ENCODE assay signal across 14 cellular contexts in genomic region chr6:113662688-113663333, GRCh38.
DNase-seq lines count a peak whose midpoint lies in the region; ATAC-seq and TF ChIP-seq lines count a peak whose summit lies in the region.
"Had no signal": no experiment of that assay in that cellular context is flagged by ENCODE, and none has a peak within 500 bp of the region (broad histone marks: within the 10 kb centered on the region; RNA-seq: fewer than 3 reads in every experiment).

No MANE protein-coding gene starts in this region.

- intact Hi-C loops in MCF 10A (cut with micrococcal nuclease): no loop called here

- H3K4me1 Mint-ChIP-seq in memory B cell (peaks cover 11% of the 10 kb centered on the region), MCF 10A (ENCODE audit: insufficient read depth, unreplicated experiment) (no peaks in the 10 kb centered on the region)

- H2AFZ ChIP-seq in smooth muscle cell (ENCODE audit: low read depth): no peak overlapping the region

- no peaks in the 10 kb centered on the region for H3F3A ChIP-seq in smooth muscle cell (ENCODE audit: low read depth)

- H3K36me3 ChIP-seq in smooth muscle cell (ENCODE audit: low read depth): no peaks in the 10 kb centered on the region
- H3K36me3 ChIP-seq: lower lobe of right lung had no signal

- POLR2A ChIA-PET in MCF 10A (lab: Yijun Ruan, JAX): interaction anchor here (1.0 kb wide), 1 partner anchor 27 kb away, joined by 3 read pairs; no protein-coding TSS in a partner anchor

- H3K9me3 Mint-ChIP-seq in memory B cell (no peaks in the 10 kb centered on the region), MCF 10A (ENCODE audit: unreplicated experiment) (no peaks in the 10 kb centered on the region)

- CTCF ChIA-PET in MCF 10A (lab: Yijun Ruan, JAX): no interaction called here

- H3K79me2 ChIP-seq in smooth muscle cell (ENCODE audit: low read depth): no peaks in the 10 kb centered on the region

- H3K4me3 Mint-ChIP-seq in memory B cell (peak overlapping the region; percentile 59), MCF 10A (ENCODE audit: unreplicated experiment) (no peak overlapping the region)

- no peaks in the 10 kb centered on the region for H3K27me3 ChIP-seq in smooth muscle cell (ENCODE audit: low read depth)

- no peaks in the 10 kb centered on the region for H3K4me1 ChIP-seq in smooth muscle cell (ENCODE audit: low read depth)
- H3K4me1 ChIP-seq: lower lobe of right lung had no signal

- H3K9ac ChIP-seq in smooth muscle cell (ENCODE audit: low read depth): no peak overlapping the region

- no peaks in the 10 kb centered on the region for H3K36me3 Mint-ChIP-seq in memory B cell
- H3K36me3 Mint-ChIP-seq in MCF 10A (ENCODE audit: insufficient read depth, unreplicated experiment): no peaks in the 10 kb centered on the region

- ATAC-seq in GM18907 (IDR thresholded peaks at IDR 0.05; ENCODE audit: unreplicated experiment): peak; percentile 65
- peak; percentile 79 for ATAC-seq in GM21619 (IDR thresholded peaks at IDR 0.05; ENCODE audit: unreplicated experiment)
- peak; percentile 66 for ATAC-seq in HG03196 (IDR thresholded peaks at IDR 0.05; ENCODE audit: unreplicated experiment)
- peak; percentile 93 for ATAC-seq in memory B cell (ENCODE audit: low read depth)
- ATAC-seq: HepG2, lower lobe of right lung had no signal

- no peak overlapping the region for H3K27ac ChIP-seq in smooth muscle cell (ENCODE audit: low read depth)
- H3K27ac ChIP-seq: lower lobe of right lung had no signal

- no peaks in the 10 kb centered on the region for H3K27me3 Mint-ChIP-seq in memory B cell
- H3K27me3 Mint-ChIP-seq in MCF 10A (ENCODE audit: insufficient read depth, unreplicated experiment): no peaks in the 10 kb centered on the region

- no peak overlapping the region for H3K4me3 ChIP-seq in smooth muscle cell
- H3K4me3 ChIP-seq: lower lobe of right lung had no signal

- DNase-seq in memory B cell (ENCODE audit: low spot score in 2 of 2) (no peak), smooth muscle cell (lab: John Stamatoyannopoulos, UW; ENCODE audit: unreplicated experiment) (no peak), MCF 10A (ENCODE audit: unreplicated experiment) (no peak), HK-2 (ENCODE audit: unreplicated experiment) (no peak), globus pallidus (ENCODE audit: low spot score) (no peak)
- DNase-seq: activated CD4-positive, CD25-positive, alpha-beta regulatory T cell; activated effector memory CD4-positive, alpha-beta T cell treated with anti-CD3 and anti-CD28 coated beads, Interleukin-2, amount 50 U/mL, for 16 hours; foreskin melanocyte; lower lobe of right lung; NCI-H2171 had no signal

- TF ChIP-seq CTCF in smooth muscle cell (IDR thresholded peaks at IDR 0.05; ENCODE audit: borderline replicate concordance, insufficient read depth, poor library complexity, severe bottlenecking) (no peak), MCF 10A (IDR thresholded peaks at IDR 0.05; ENCODE audit: unreplicated experiment) (no peak)

- H4K20me1 ChIP-seq in smooth muscle cell (ENCODE audit: low read depth): no peaks in the 10 kb centered on the region

- H3K27ac Mint-ChIP-seq in memory B cell (peak overlapping the region; percentile 45), MCF 10A (ENCODE audit: low read depth, unreplicated experiment) (no peak overlapping the region)

- WGBS in smooth muscle cell (ENCODE audit: low lambda C conversion rate): 41% methylated on average over 2 of the region's 2 CpGs

- BruUV-seq in MCF 10A (replicated peaks; lab: Mats Ljungman, UMichigan): no TSS peak

- no peak overlapping the region for H3K4me2 ChIP-seq in smooth muscle cell

- H3K9me3 ChIP-seq in smooth muscle cell (replicated peaks; ENCODE audit: low read depth): no peaks in the 10 kb centered on the region
- H3K9me3 ChIP-seq: lower lobe of right lung had no signal
